18 cellular contexts compared by ENCODE assay signal in the genomic region with DNA sequence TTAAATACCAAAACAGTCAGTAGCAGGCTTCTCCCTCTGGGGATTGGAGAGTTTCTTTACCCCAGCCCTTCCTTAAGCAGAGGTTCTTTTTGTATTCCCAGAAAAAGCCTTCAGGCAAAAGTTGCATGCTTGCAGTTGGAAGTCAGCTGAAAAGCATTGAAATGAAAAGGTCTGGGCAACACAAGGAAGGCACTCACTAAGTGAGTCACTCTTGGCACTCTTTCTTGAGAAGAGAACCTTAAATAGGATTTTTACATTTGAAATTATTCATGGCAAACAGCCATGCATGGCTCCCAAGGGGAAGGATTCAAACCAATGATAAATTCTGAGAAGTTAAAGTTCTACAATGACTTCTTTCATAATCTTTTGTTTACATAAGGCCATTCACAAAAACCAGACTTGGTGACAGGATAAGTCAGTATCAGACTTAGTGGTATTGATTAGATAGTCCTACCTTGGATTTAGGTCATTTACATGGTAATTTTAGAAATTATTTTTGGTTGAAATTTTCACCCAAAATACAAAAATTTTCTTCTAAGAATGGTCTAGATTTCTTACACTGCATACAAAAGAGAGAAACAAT.
DNase-seq lines count a peak whose midpoint lies in the region; ATAC-seq and TF ChIP-seq lines count a peak whose summit lies in the region.
"Had no signal": no experiment of that assay in that cellular context is flagged by ENCODE, and none has a peak within 500 bp of the region (broad histone marks: within the 10 kb centered on the region; RNA-seq: fewer than 3 reads in every experiment).

No MANE protein-coding gene starts in this region.

- ATAC-seq in left lobe of liver (peak; percentile 80), HG03342 (IDR thresholded peaks at IDR 0.05; ENCODE audit: unreplicated experiment) (no peak), left lung (no peak), GM21447 (IDR thresholded peaks at IDR 0.05; ENCODE audit: unreplicated experiment) (no peak)
- ATAC-seq: activated CD4-positive, CD25-positive, alpha-beta regulatory T cell treated with anti-CD3 and anti-CD28 coated beads, Interleukin-2, amount 50 U/mL, for 24 hours; gastroesophageal sphincter; HCT116; psoas muscle had no signal

- no peaks in the 10 kb centered on the region for H3K4me1 ChIP-seq in left lung
- H3K4me1 ChIP-seq: gastroesophageal sphincter, psoas muscle had no signal

- peak; percentile 18 for DNase-seq in G401 (ENCODE audit: low spot score)
- DNase-seq in RWPE1 (ENCODE audit: low spot score): peak; percentile 19
- peak; percentile 95 for DNase-seq in epithelial cell of esophagus (ENCODE audit: low read depth)
- DNase-seq in left lobe of liver (ENCODE audit: low spot score): no peak
- DNase-seq in left lung: no peak
- no peak for DNase-seq in stimulated activated CD4-positive, alpha-beta T cell treated with anti-CD3 and anti-CD28 coated beads, Interleukin-12 subunit alpha, Interleukin-12 subunit beta, amount 100 ng/mL, for 4 hours
- DNase-seq: activated naive CD8-positive, alpha-beta T cell treated with anti-CD3 and anti-CD28 coated beads for 36 hours; DMS53; kidney; NCI-H2171 treated with DMSO at 0.1 percent for 48 hours; psoas muscle; stimulated activated CD8-positive, alpha-beta memory T cell treated with anti-CD3 and anti-CD28 coated beads, Interleukin-4, amount 100 ng/mL, for 48 hours had no signal

- in situ Hi-C loops in G401 (cut with HindIII; ENCODE audit: low sequenced_read_pairs): no loop called here

- H3K27ac ChIP-seq in RWPE1 (no peak overlapping the region), left lung (no peak overlapping the region)
- H3K27ac ChIP-seq: gastroesophageal sphincter, psoas muscle, tibial nerve had no signal

- CTCF ChIA-PET in RWPE1 (lab: Yijun Ruan, JAX): no interaction called here

- H3K9me3 ChIP-seq in left lung: no peaks in the 10 kb centered on the region
- H3K9me3 ChIP-seq: gastroesophageal sphincter, psoas muscle, tibial nerve had no signal

- POLR2A ChIA-PET in RWPE1 (lab: Yijun Ruan, JAX; ENCODE audit: low non-redundant PET): no interaction called here

- H3K27me3 ChIP-seq in left lung: no peaks in the 10 kb centered on the region
- H3K27me3 ChIP-seq: tibial nerve had no signal

- TF ChIP-seq CTCF in RWPE1 (conservative IDR thresholded peaks at IDR 0.05; ENCODE audit: low read depth) (no peak), epithelial cell of esophagus (IDR thresholded peaks at IDR 0.05; ENCODE audit: insufficient read depth, low read depth, low read length, missing control alignments) (no peak), left lung (IDR thresholded peaks at IDR 0.05) (no peak)

- no peak overlapping the region for H3K4me3 ChIP-seq in epithelial cell of esophagus (ENCODE audit: low read length)
- H3K4me3 ChIP-seq in left lung: no peak overlapping the region
- H3K4me3 ChIP-seq: gastroesophageal sphincter, psoas muscle, tibial nerve had no signal

- intact Hi-C loops in left lung (cut with DNase I): no loop called here

- H3K36me3 ChIP-seq in left lung: no peaks in the 10 kb centered on the region
- H3K36me3 ChIP-seq: gastroesophageal sphincter, tibial nerve had no signal

Comparison
In these comparisons a context has a peak if more than half of its experiments do, and no peak if none do; other contexts are left out.
1. DNase-seq: peak in G401 (single experiment), RWPE1 (single experiment) and epithelial cell of esophagus (single experiment); none in left lobe of liver (single experiment), left lung (0 of 2) and stimulated activated CD4-positive, alpha-beta T cell treated with anti-CD3 and anti-CD28 coated beads, Interleukin-12 subunit alpha, Interleukin-12 subunit beta, amount 100 ng/mL, for 4 hours (single experiment).